8 cellular contexts compared by ENCODE assay signal in genomic region chr19:14494910-14495677, GRCh38. TPM values are rescaled to one million over a fixed set of nuclear protein-coding genes. Genes with fewer than 3 reads are reported as not detected.
DNase-seq lines count a peak whose midpoint lies in the region; ATAC-seq and TF ChIP-seq lines count a peak whose summit lies in the region.

No MANE protein-coding gene starts in this region.

- no peaks in the 10 kb centered on the region for H3K9me3 Mint-ChIP-seq in T-cell

- H3K4me1 Mint-ChIP-seq in T-cell, result peaks cover 21 to 30% (median 23%) of the 10 kb centered on the region in 3 donors

- no peaks in the 10 kb centered on the region for H3K27me3 Mint-ChIP-seq in T-cell

- H3K27ac Mint-ChIP-seq in T-cell, result peak overlapping the region; percentile 89 to 90

- H3K36me3 Mint-ChIP-seq in T-cell, result peaks cover 10% of the 10 kb centered on the region

- POLR2A ChIA-PET in T-cell (lab: Charles Lee), result interaction anchor here (0.6 to 2.2 kb wide), 5 partner anchors 12 to 37 kb away, joined by 3 to 11 read pairs (median 3); partner anchors contain the start of gene DNAJB1 (in 1 of the 2)

- H3K4me3 ChIP-seq in GM12864 (ENCODE audit: low read depth, low read length) (peak overlapping the region; percentile 70), skeletal muscle cell (ENCODE audit: low read depth, low read length) (peak overlapping the region; percentile 80)

- no peak for TF ChIP-seq CTCF in GM12864 (IDR thresholded peaks at IDR 0.05; ENCODE audit: low read depth, low read length, missing control alignments)

- CTCF ChIA-PET in T-cell (lab: Charles Lee), result interaction anchor here (0.5 to 1.6 kb wide), 3 partner anchors 10 to 250 kb away, joined by 4 to 8 read pairs (median 4); no protein-coding TSS in a partner anchor

- ATAC-seq in T-cell (replicated peaks in 1 of 4), result peak in 2 of 4 experiments; percentile 13 to 15
- ATAC-seq in GM19351 (IDR thresholded peaks at IDR 0.05; ENCODE audit: unreplicated experiment), result no peak

- DNase-seq in GM12864 (ENCODE audit: low read depth), result no peak
- no peak for DNase-seq in T-cell
- peak; percentile 38 for DNase-seq in glomerular visceral epithelial cell (ENCODE audit: extremely low spot score)
- no peak for DNase-seq in skeletal muscle cell (ENCODE audit: low read depth)
- no peak for DNase-seq in T1000 (lab: John Stamatoyannopoulos, UW)
- DNase-seq in NCI-H1105 treated with DMSO at 0.1 percent for 48 hours (lab: John Stamatoyannopoulos, UW), result no peak
- no peak for DNase-seq in SKM-1 (lab: John Stamatoyannopoulos, UW; ENCODE audit: unreplicated experiment)

- peak overlapping the region; percentile 81 to 88 (median 81) for H3K4me3 Mint-ChIP-seq in T-cell

RNA-seq across cellular contexts. Expression of gene GIPC1, which starts 0.8 kb away (rescaled TPM):
- total RNA-seq in T-cell, result 10 to 100 TPM; 27.5 to 44.4 (median 35.4) TPM

RNA-seq across cellular contexts. Expression of gene PTGER1, which starts 19.9 kb away (rescaled TPM):
- under 1 TPM in 2 of 5 donors, not detected in 3; 0.23 to 0.25 TPM for total RNA-seq in T-cell

RNA-seq across cellular contexts. Expression of gene DNAJB1, which starts 23.1 kb away (rescaled TPM):
- 100 to 1,000 TPM; 158 to 575 (median 165) TPM for total RNA-seq in T-cell

RNA-seq across cellular contexts. Expression of gene TECR, which starts 34.3 kb away (rescaled TPM):
- 100 to 1,000 TPM; 137 to 207 (median 171) TPM for total RNA-seq in T-cell
